ENCODE assay signal across 8 cellular contexts in the genomic region with DNA sequence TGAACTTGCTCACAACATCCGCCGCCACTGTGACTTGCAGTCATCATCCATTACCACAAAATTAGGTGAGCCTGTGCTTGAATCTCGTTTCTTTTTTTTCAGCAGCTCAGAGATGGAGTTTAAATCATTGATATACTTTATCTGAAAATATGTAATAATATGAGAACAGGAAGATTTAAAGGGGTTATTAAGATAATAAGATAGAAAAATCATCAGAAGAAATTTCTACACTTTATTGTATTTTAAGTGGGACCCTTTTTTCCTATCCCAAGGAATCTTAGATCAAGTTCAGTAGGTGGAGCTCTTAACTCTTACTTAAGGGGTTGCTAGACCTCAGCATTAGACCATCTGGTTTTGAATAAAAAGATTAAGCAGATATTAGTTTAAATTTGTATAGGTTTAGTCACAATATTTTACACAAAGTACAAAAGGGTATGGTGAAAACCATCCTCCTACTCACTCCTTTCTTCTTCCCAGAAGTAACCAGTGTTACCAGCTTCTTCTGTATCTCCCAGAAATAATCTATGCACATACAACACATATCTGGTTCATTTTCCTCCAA. TPM values are rescaled to one million over a fixed set of nuclear protein-coding genes. Genes with fewer than 3 reads are reported as not detected.
DNase-seq lines count a peak whose midpoint lies in the region; FAIRE-seq and TF ChIP-seq lines count a peak whose summit lies in the region.

No MANE protein-coding gene starts in this region.

- no peaks in the 10 kb centered on the region for H4K20me1 ChIP-seq in osteoblast (ENCODE audit: insufficient read depth, low read length)

- peak overlapping the region; percentile 97 for H3K27ac ChIP-seq in epithelial cell of prostate
- H3K27ac ChIP-seq in osteoblast (ENCODE audit: low read depth, low read length), result peak overlapping the region; percentile 96

- peak overlapping the region; percentile 97 for H2AFZ ChIP-seq in osteoblast (ENCODE audit: low read length)

- peak; percentile 56 for FAIRE-seq in TTC549 (lab: Jason Lieb, UNC)

- DNase-seq in NCI-H510A treated with DMSO at 0.1 percent for 48 hours (lab: John Stamatoyannopoulos, UW) (peak; percentile 24), NCI-H510A (lab: John Stamatoyannopoulos, UW) (no peak), H4 (ENCODE audit: low spot score) (peak; percentile 5), LHCN-M2 (ENCODE audit: low read depth) (peak; percentile 29), epithelial cell of prostate (ENCODE audit: low read depth, low spot score) (no peak), osteoblast (ENCODE audit: insufficient read length, low spot score, missing footprints) (no peak)
- DNase-seq in effector CD8-positive, alpha-beta T cell (lab: John Stamatoyannopoulos, UW), result no peak

- no peak for TF ChIP-seq CTCF in osteoblast (IDR thresholded peaks at IDR 0.05; ENCODE audit: extremely low read depth, low read depth, low read length)

- H3K27me3 ChIP-seq in osteoblast (ENCODE audit: insufficient read depth, low read length), result peaks cover 6% of the 10 kb centered on the region

- peak overlapping the region; percentile 86 for H3K4me3 ChIP-seq in osteoblast (ENCODE audit: insufficient read depth, low read length)

- H3K36me3 ChIP-seq in osteoblast (ENCODE audit: insufficient read depth, low read length), result no peaks in the 10 kb centered on the region

- H3K4me2 ChIP-seq in osteoblast (ENCODE audit: insufficient read depth, low read length), result peak overlapping the region; percentile 100

- H3K4me1 ChIP-seq in osteoblast (ENCODE audit: insufficient read depth, low read length), result peaks cover 17% of the 10 kb centered on the region

- H3K9me3 ChIP-seq in osteoblast (ENCODE audit: low read depth, low read length), result no peaks in the 10 kb centered on the region

- H3K79me2 ChIP-seq in osteoblast (ENCODE audit: insufficient read depth, low read length), result no peaks in the 10 kb centered on the region

RNA-seq across cellular contexts. Expression of a gene that starts 9.4 kb away (rescaled TPM):
- total RNA-seq in H4 (2014; rRNA removed; shearing (Covaris generic)), result 26.1 and 33.4 TPM in 2 replicates
- total RNA-seq in LHCN-M2 (2014; rRNA removed) (8.0 and 10.1 TPM in 2 replicates), osteoblast (30.4 and 34.0 TPM in 2 replicates)
- 3.2 TPM for polyA plus RNA-seq in LHCN-M2 (2012)

RNA-seq across cellular contexts. Expression of a gene that starts 32.0 kb away (rescaled TPM):
- 0.93 TPM in 1 of 2 replicates, not detected in the other for total RNA-seq in H4 (2014; rRNA removed; shearing (Covaris generic))
- total RNA-seq in LHCN-M2 (2014; rRNA removed), result not detected in 2 replicates
- not detected for polyA plus RNA-seq in LHCN-M2 (2012)
- 2.2 and 2.4 TPM in 2 replicates for total RNA-seq in osteoblast

Comparison
In these comparisons a context has a peak if more than half of its experiments do, and no peak if none do; other contexts are left out.
1. DNase-seq: peak in NCI-H510A treated with DMSO at 0.1 percent for 48 hours (single experiment), H4 (single experiment) and LHCN-M2 (single experiment); none in NCI-H510A (single experiment), epithelial cell of prostate (single experiment), osteoblast (single experiment) and effector CD8-positive, alpha-beta T cell (single experiment).